1 cellular context compared by ENCODE assay signal in the genomic region with DNA sequence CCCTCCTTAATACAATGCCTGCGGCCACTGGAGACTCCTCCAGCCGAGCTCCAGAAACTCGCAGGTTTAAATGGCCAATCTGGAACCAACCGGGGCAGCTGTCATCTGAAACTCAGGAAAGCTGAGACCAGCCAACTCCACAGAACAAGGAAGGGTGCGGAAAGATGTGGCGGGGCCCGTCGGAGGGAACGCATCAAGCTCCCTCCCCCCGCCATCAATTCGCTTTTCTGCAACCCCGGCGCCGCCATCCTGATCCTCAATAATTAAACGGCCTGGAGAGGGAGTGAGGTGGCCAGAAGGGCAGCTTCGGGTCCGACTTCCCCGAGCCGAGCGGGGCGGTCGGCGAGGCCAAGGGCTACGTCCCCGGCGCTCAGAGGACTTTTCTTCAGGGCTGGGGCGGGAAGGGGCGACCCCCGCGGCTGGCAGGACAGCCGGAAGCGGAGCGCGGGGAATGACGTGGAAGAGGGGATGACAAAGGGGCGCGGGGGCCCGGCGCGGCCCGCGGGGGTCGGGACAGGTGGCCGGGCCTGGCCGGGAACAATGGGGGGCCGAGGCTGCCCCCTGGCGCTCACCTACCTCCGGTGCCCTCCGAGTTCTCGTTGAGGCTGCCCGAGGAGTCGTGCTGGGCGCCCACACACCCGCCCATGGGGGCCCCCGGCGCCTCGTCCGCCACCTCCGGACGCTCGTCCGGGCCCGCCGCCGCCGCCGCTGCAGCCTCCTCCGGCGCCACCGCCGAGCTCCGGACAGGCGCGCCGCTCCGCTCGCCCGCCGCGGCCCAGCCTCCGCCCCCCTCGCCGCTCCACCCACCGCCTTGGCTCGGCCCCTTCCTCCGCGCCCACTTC.
TF ChIP-seq lines count a peak whose summit lies in the region.

TSS of gene UBTD2 (minus strand) at position 745 of the 842 bp plus-strand sequence. CDS start at position 646, 99 bp downstream.

TF ChIP-seq in WTC11, 78 proteins besides CTCF, POLR2A, EP300 and RAD21 (continued from another document):
- TF ChIP-seq, protein P1, sequence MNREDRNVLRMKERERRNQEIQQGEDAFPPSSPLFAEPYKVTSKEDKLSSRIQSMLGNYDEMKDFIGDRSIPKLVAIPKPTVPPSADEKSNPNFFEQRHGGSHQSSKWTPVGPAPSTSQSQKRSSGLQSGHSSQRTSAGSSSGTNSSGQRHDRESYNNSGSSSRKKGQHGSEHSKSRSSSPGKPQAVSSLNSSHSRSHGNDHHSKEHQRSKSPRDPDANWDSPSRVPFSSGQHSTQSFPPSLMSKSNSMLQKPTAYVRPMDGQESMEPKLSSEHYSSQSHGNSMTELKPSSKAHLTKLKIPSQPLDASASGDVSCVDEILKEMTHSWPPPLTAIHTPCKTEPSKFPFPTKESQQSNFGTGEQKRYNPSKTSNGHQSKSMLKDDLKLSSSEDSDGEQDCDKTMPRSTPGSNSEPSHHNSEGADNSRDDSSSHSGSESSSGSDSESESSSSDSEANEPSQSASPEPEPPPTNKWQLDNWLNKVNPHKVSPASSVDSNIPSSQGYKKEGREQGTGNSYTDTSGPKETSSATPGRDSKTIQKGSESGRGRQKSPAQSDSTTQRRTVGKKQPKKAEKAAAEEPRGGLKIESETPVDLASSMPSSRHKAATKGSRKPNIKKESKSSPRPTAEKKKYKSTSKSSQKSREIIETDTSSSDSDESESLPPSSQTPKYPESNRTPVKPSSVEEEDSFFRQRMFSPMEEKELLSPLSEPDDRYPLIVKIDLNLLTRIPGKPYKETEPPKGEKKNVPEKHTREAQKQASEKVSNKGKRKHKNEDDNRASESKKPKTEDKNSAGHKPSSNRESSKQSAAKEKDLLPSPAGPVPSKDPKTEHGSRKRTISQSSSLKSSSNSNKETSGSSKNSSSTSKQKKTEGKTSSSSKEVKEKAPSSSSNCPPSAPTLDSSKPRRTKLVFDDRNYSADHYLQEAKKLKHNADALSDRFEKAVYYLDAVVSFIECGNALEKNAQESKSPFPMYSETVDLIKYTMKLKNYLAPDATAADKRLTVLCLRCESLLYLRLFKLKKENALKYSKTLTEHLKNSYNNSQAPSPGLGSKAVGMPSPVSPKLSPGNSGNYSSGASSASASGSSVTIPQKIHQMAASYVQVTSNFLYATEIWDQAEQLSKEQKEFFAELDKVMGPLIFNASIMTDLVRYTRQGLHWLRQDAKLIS (CRISPR knock-in tag; IDR thresholded peaks at IDR 0.05; ENCODE audit: borderline replicate concordance): no peak
- TF ChIP-seq CREM (CRISPR knock-in tag; IDR thresholded peaks at IDR 0.05) (peak; percentile 14; the same call in 1 of the 2 replicates), EMX1 (CRISPR knock-in tag; IDR thresholded peaks at IDR 0.05) (no peak), SP1 (CRISPR knock-in tag; conservative IDR thresholded peaks at IDR 0.05) (peak; percentile 78), ELF4 (CRISPR knock-in tag; IDR thresholded peaks at IDR 0.05; ENCODE audit: low read depth) (no peak), SOX15 (CRISPR knock-in tag; IDR thresholded peaks at IDR 0.05) (no peak), FOXP1 (CRISPR knock-in tag; IDR thresholded peaks at IDR 0.05; ENCODE audit: borderline replicate concordance) (peak; percentile 36; the same call in 1 of the 2 replicates), IRF1 (CRISPR knock-in tag; IDR thresholded peaks at IDR 0.05) (0 out of 2 replicates have a peak, but pooled peaks have one; percentile 14), MYBL2 (CRISPR knock-in tag; IDR thresholded peaks at IDR 0.05) (0 out of 2 replicates have a peak, but pooled peaks have one; percentile 13)
